21 cellular contexts compared by ENCODE assay signal in genomic region chr4:73979407-73979806, GRCh38. TPM values are rescaled to one million over a fixed set of nuclear protein-coding genes. Genes with fewer than 3 reads are reported as not detected.
"Had no signal": no experiment of that assay in that cellular context is flagged by ENCODE, and none has a peak within 500 bp of the region (broad histone marks: within the 10 kb centered on the region; RNA-seq: fewer than 3 reads in every experiment).

No MANE protein-coding gene starts in this region.

- H3K4me1 ChIP-seq: gastrocnemius medialis had no signal

- H3K4me3 Mint-ChIP-seq: activated CD4-positive, alpha-beta memory T cell treated with anti-CD3 and anti-CD28 coated beads, Interleukin-2, amount 10 ng/mL, durations not matched to agents 7 days and 5 days; activated CD8-positive, alpha-beta memory T cell treated with anti-CD3 and anti-CD28 coated beads, Interleukin-2, amount 10 ng/mL, durations not matched to agents 7 days and 5 days; activated naive CD8-positive, alpha-beta T cell; natural killer cell; T-cell had no signal

- H3K4me3 ChIP-seq: body of pancreas, gastrocnemius medialis, tibial nerve had no signal

- H3K27ac ChIP-seq: body of pancreas, gastrocnemius medialis, neutrophil, tibial nerve had no signal

- H3K27ac Mint-ChIP-seq: activated CD4-positive, alpha-beta memory T cell treated with anti-CD3 and anti-CD28 coated beads, Interleukin-2, amount 10 ng/mL, durations not matched to agents 7 days and 5 days; activated CD8-positive, alpha-beta memory T cell treated with anti-CD3 and anti-CD28 coated beads, Interleukin-2, amount 10 ng/mL, durations not matched to agents 7 days and 5 days; activated naive CD8-positive, alpha-beta T cell; natural killer cell; T-cell had no signal

- H3K27me3 Mint-ChIP-seq: activated CD4-positive, alpha-beta memory T cell treated with anti-CD3 and anti-CD28 coated beads, Interleukin-2, amount 10 ng/mL, durations not matched to agents 7 days and 5 days; activated CD8-positive, alpha-beta memory T cell treated with anti-CD3 and anti-CD28 coated beads, Interleukin-2, amount 10 ng/mL, durations not matched to agents 7 days and 5 days had no signal

- H3K36me3 Mint-ChIP-seq: activated CD8-positive, alpha-beta memory T cell treated with anti-CD3 and anti-CD28 coated beads, Interleukin-2, amount 10 ng/mL, durations not matched to agents 7 days and 5 days; natural killer cell; T-cell had no signal

- H3K36me3 ChIP-seq: gastrocnemius medialis, neutrophil, tibial nerve had no signal

- H3K27me3 ChIP-seq: body of pancreas had no signal

- H3K9me3 ChIP-seq: body of pancreas, gastrocnemius medialis, neutrophil had no signal

- DNase-seq: activated CD4-positive, alpha-beta memory T cell treated with anti-CD3 and anti-CD28 coated beads, Interleukin-2, amount 10 ng/mL, durations not matched to agents 7 days and 5 days; activated CD4-positive, alpha-beta T cell treated with anti-CD3 and anti-CD28 coated beads for 48 hours; activated CD4-positive, CD25-positive, alpha-beta regulatory T cell; activated CD8-positive, alpha-beta memory T cell treated with anti-CD3 and anti-CD28 coated beads, Interleukin-2, amount 10 ng/mL, durations not matched to agents 7 days and 5 days; body of pancreas; caudate nucleus; gastrocnemius medialis; head of caudate nucleus; natural killer cell; posterior cingulate gyrus; retina; stimulated activated naive CD8-positive, alpha-beta T cell treated with anti-CD3 and anti-CD28 coated beads, Interleukin-15, Interleukin-2, amounts not matched to agents 100 U/mL and 50 U/mL, for 24 hours; substantia nigra; T-cell had no signal

- H3K4me1 Mint-ChIP-seq: activated CD4-positive, alpha-beta memory T cell treated with anti-CD3 and anti-CD28 coated beads, Interleukin-2, amount 10 ng/mL, durations not matched to agents 7 days and 5 days; activated CD8-positive, alpha-beta memory T cell treated with anti-CD3 and anti-CD28 coated beads, Interleukin-2, amount 10 ng/mL, durations not matched to agents 7 days and 5 days; natural killer cell; T-cell had no signal

- FAIRE-seq: colon, endometrium had no signal

- H3K9me3 Mint-ChIP-seq: activated CD4-positive, alpha-beta memory T cell treated with anti-CD3 and anti-CD28 coated beads, Interleukin-2, amount 10 ng/mL, durations not matched to agents 7 days and 5 days had no signal

RNA-seq across cellular contexts. Expression of gene PF4, which starts 2.4 kb away (rescaled TPM):
- total RNA-seq: activated CD4-positive, alpha-beta memory T cell treated with anti-CD3 and anti-CD28 coated beads, Interleukin-2, amount 10 ng/mL, durations not matched to agents 7 days and 5 days; activated CD8-positive, alpha-beta memory T cell treated with anti-CD3 and anti-CD28 coated beads, Interleukin-2, amount 10 ng/mL, durations not matched to agents 7 days and 5 days; body of pancreas; gastrocnemius medialis; mucosa of gallbladder had no signal
- polyA plus RNA-seq: esophagus had no signal

RNA-seq across cellular contexts. Expression of gene PPBP, which starts 8.6 kb away (rescaled TPM):
- total RNA-seq: activated CD4-positive, alpha-beta memory T cell treated with anti-CD3 and anti-CD28 coated beads, Interleukin-2, amount 10 ng/mL, durations not matched to agents 7 days and 5 days; activated CD8-positive, alpha-beta memory T cell treated with anti-CD3 and anti-CD28 coated beads, Interleukin-2, amount 10 ng/mL, durations not matched to agents 7 days and 5 days; body of pancreas; gastrocnemius medialis had no signal

RNA-seq across cellular contexts. Expression of gene CXCL5, which starts 19.1 kb away (rescaled TPM):
- total RNA-seq: activated CD4-positive, alpha-beta memory T cell treated with anti-CD3 and anti-CD28 coated beads, Interleukin-2, amount 10 ng/mL, durations not matched to agents 7 days and 5 days; activated CD8-positive, alpha-beta memory T cell treated with anti-CD3 and anti-CD28 coated beads, Interleukin-2, amount 10 ng/mL, durations not matched to agents 7 days and 5 days; body of pancreas had no signal

RNA-seq across cellular contexts. Expression of gene CXCL3, which starts 59.1 kb away (rescaled TPM):
- total RNA-seq: activated CD4-positive, alpha-beta memory T cell treated with anti-CD3 and anti-CD28 coated beads, Interleukin-2, amount 10 ng/mL, durations not matched to agents 7 days and 5 days; activated CD8-positive, alpha-beta memory T cell treated with anti-CD3 and anti-CD28 coated beads, Interleukin-2, amount 10 ng/mL, durations not matched to agents 7 days and 5 days had no signal
